9 cellular contexts compared by ENCODE assay signal in the genomic region with DNA sequence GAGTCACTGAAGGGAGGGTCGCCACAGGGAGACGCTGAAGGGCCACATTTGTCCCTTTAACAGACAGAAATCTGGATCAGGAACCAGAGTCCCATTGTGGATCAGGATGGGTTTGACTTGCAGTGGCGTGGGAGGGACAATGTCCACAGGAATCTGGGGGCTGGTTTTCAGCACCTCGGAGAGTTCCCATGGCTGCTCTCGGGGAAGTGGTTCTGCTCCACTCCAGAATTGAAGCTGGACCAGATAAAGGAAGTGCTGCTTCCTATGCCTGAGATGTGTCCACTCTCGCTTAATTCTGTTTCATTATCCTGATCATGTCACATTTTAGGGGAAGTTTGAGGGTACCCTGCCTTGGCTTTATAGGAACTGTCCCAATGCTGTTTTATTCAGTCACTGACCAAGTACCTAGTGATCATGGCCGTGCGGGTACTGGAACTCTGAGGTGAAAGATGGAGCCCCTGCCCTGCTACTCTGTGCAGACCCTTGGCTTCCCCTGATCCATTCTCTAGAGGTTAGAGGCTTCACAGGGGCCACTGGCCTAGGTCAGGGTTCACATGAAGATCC. TPM values are rescaled to one million over a fixed set of nuclear protein-coding genes. Genes with fewer than 3 reads are reported as not detected.
DNase-seq lines count a peak whose midpoint lies in the region; ATAC-seq and TF ChIP-seq lines count a peak whose summit lies in the region.
"Had no signal": no experiment of that assay in that cellular context is flagged by ENCODE, and none has a peak within 500 bp of the region (broad histone marks: within the 10 kb centered on the region; RNA-seq: fewer than 3 reads in every experiment).

No MANE protein-coding gene starts in this region.

- peaks cover 16% of the 10 kb centered on the region for H3K9me3 Mint-ChIP-seq in glutamatergic neuron (ENCODE audit: unreplicated experiment)
- H3K9me3 Mint-ChIP-seq: stimulated activated naive CD8-positive, alpha-beta T cell treated with anti-CD3 and anti-CD28 coated beads, Interleukin-15, Interleukin-2, amounts not matched to agents 100 ng/mL and 50 ng/mL, for 24 hours had no signal

- no peak for TF ChIP-seq CTCF in glutamatergic neuron (IDR thresholded peaks at IDR 0.05; ENCODE audit: partially characterized antibody, unreplicated experiment)

- peak; percentile 51 for DNase-seq in Daoy (ENCODE audit: low read depth)
- DNase-seq in NAMALWA (ENCODE audit: low spot score): peak; percentile 38
- peak; percentile 34 to 64 for DNase-seq in T47D (ENCODE audit: low read depth in 1 of 2, low spot score in 1 of 2)
- peak; percentile 28 for DNase-seq in mesenteric fat pad (ENCODE audit: low spot score)
- no peak for DNase-seq in NCI-H526 treated with DMSO at 0.1 percent for 48 hours (lab: John Stamatoyannopoulos, UW)
- DNase-seq in glutamatergic neuron: no peak
- no peak for DNase-seq in NCI-H1105 (lab: John Stamatoyannopoulos, UW)

- H3K36me3 Mint-ChIP-seq in glutamatergic neuron (ENCODE audit: unreplicated experiment): no peaks in the 10 kb centered on the region

- no peak for ATAC-seq in HG02885 (IDR thresholded peaks at IDR 0.05; ENCODE audit: poor library complexity, unreplicated experiment)

- no peak overlapping the region for H3K4me3 Mint-ChIP-seq in glutamatergic neuron (ENCODE audit: unreplicated experiment)
- H3K4me3 Mint-ChIP-seq: stimulated activated naive CD8-positive, alpha-beta T cell treated with anti-CD3 and anti-CD28 coated beads, Interleukin-15, Interleukin-2, amounts not matched to agents 100 ng/mL and 50 ng/mL, for 24 hours had no signal

- H3K27ac Mint-ChIP-seq in glutamatergic neuron (ENCODE audit: unreplicated experiment): no peak overlapping the region
- H3K27ac Mint-ChIP-seq: stimulated activated naive CD8-positive, alpha-beta T cell treated with anti-CD3 and anti-CD28 coated beads, Interleukin-15, Interleukin-2, amounts not matched to agents 100 ng/mL and 50 ng/mL, for 24 hours had no signal

- peaks cover 39% of the 10 kb centered on the region for H3K4me1 Mint-ChIP-seq in glutamatergic neuron (ENCODE audit: low read depth, unreplicated experiment)

- peaks cover 11% of the 10 kb centered on the region for H3K27me3 Mint-ChIP-seq in glutamatergic neuron (ENCODE audit: unreplicated experiment)

- in situ Hi-C loops in T47D (cut with HindIII; ENCODE audit: low pct_unique_long_range_greater_than_20kb, low sequenced_read_pairs): no loop called here

RNA-seq across cellular contexts. Expression of gene ENHO, which starts 28.7 kb away (rescaled TPM):
- total RNA-seq in Daoy (2014; rRNA removed; shearing (Covaris generic)): 0.24 and 1.9 TPM in 2 replicates
- total RNA-seq in mesenteric fat pad: not detected
- total RNA-seq in glutamatergic neuron (ENCODE audit: unreplicated experiment): 11.5 TPM

RNA-seq across cellular contexts. Expression of gene DNAI1, which starts 35.4 kb away (rescaled TPM):
- not detected in 2 replicates for total RNA-seq in Daoy (2014; rRNA removed; shearing (Covaris generic))
- total RNA-seq in mesenteric fat pad (not detected), glutamatergic neuron (ENCODE audit: unreplicated experiment) (1.2 TPM)

RNA-seq across cellular contexts. Expression of gene FAM219A, which starts 35.7 kb away (rescaled TPM):
- 14.9 and 16.2 TPM in 2 replicates for total RNA-seq in Daoy (2014; rRNA removed; shearing (Covaris generic))
- total RNA-seq in mesenteric fat pad (53.9 TPM), glutamatergic neuron (ENCODE audit: unreplicated experiment) (221 TPM)

Comparison
In these comparisons a context has a peak if more than half of its experiments do, and no peak if none do; other contexts are left out.
1. DNase-seq: peak in Daoy (single experiment), NAMALWA (single experiment), T47D (2 of 2) and mesenteric fat pad (single experiment); none in NCI-H526 treated with DMSO at 0.1 percent for 48 hours (single experiment), glutamatergic neuron (single experiment) and NCI-H1105 (single experiment).